1 cellular context compared by ENCODE assay signal in the genomic region with DNA sequence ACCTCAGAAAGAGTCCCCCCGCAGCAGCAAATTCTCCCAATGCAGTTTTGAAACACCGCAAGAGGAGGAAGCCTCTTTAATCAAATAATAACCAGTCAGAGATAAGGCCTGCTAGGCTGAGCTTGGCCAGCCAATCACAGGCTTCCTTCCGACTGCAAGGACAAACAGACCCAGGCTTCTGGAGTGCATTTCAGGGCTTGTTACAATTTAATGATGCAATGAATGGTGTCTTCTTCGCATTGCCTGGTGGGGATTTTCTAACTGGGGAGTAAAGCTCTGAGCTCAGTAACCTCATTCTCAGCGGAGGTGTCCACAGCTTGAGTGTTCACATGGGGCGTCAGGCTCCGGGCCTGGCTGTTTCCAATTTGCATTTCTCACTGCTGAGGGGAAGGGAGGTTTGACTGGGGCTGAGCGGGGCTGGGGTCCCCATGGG.
A peak's percentile ranks its signal among the peaks of the same experiment; 100 is the strongest.
TF ChIP-seq lines count a peak whose summit lies in the region.

No MANE protein-coding gene starts in this region.

TF ChIP-seq in HepG2, 621 proteins besides CTCF, POLR2A, EP300 and RAD21 (continued from another document):
- TF ChIP-seq HDAC2 (CRISPR knock-in tag; IDR thresholded peaks at IDR 0.05) (no peak), GFI1 (CRISPR knock-in tag; IDR thresholded peaks at IDR 0.05; ENCODE audit: borderline replicate concordance) (no peak; the same call in 1 of the 2 replicates), HOXA5 (CRISPR knock-in tag; IDR thresholded peaks at IDR 0.05) (no peak), MED13 (CRISPR knock-in tag; IDR thresholded peaks at IDR 0.05) (no peak), ARNT (IDR thresholded peaks at IDR 0.05) (no peak), EHMT2 (IDR thresholded peaks at IDR 0.05; ENCODE audit: borderline replicate concordance, low read depth, low read length) (no peak), ZNF746 (CRISPR knock-in tag; IDR thresholded peaks at IDR 0.05) (peak; percentile 42; the same call in 1 of the 2 replicates), RARG (CRISPR knock-in tag; IDR thresholded peaks at IDR 0.05; ENCODE audit: low read depth) (no peak), HNRNPH1 (optimal IDR thresholded peaks at IDR 0.05; ENCODE audit: low read depth, low read length) (no peak), ZMYM4 (CRISPR knock-in tag; IDR thresholded peaks at IDR 0.05) (peak; percentile 37; the same call in 1 of the 2 replicates), NFYC (CRISPR knock-in tag; IDR thresholded peaks at IDR 0.05) (0 out of 2 replicates have a peak, but pooled peaks have one; percentile 14), ZSCAN25 (CRISPR knock-in tag; IDR thresholded peaks at IDR 0.05) (no peak), MIER2 (CRISPR knock-in tag; IDR thresholded peaks at IDR 0.05) (no peak), MED1 (CRISPR knock-in tag; IDR thresholded peaks at IDR 0.05) (0 out of 2 replicates have a peak, but pooled peaks have one; percentile 5), BRCA1 (CRISPR knock-in tag; IDR thresholded peaks at IDR 0.05) (no peak), NFE2L1 (CRISPR knock-in tag; IDR thresholded peaks at IDR 0.05; ENCODE audit: borderline replicate concordance) (no peak), POLR2G (IDR thresholded peaks at IDR 0.05; ENCODE audit: low read depth, low read length) (0 out of 2 replicates have a peak, but pooled peaks have one; percentile 22), ATM (IDR thresholded peaks at IDR 0.05; ENCODE audit: borderline replicate concordance) (no peak), ZNF891 (CRISPR knock-in tag; IDR thresholded peaks at IDR 0.05) (0 out of 2 replicates have a peak, but pooled peaks have one; percentile 47), AHR (CRISPR knock-in tag; IDR thresholded peaks at IDR 0.05) (no peak), ZNF761 (CRISPR knock-in tag; conservative IDR thresholded peaks at IDR 0.05) (no peak), SUZ12 (IDR thresholded peaks at IDR 0.05; ENCODE audit: low read depth, low read length) (no peak), KAT8 (CRISPR knock-in tag; IDR thresholded peaks at IDR 0.05) (no peak), ZNF468 (CRISPR knock-in tag; IDR thresholded peaks at IDR 0.05) (no peak), TBX2 (CRISPR knock-in tag; IDR thresholded peaks at IDR 0.05; ENCODE audit: borderline replicate concordance) (peak; percentile 40; the same call in 1 of the 2 replicates), NR2C2 (CRISPR knock-in tag; IDR thresholded peaks at IDR 0.05; ENCODE audit: borderline replicate concordance) (no peak)
- TF ChIP-seq, protein P1, sequence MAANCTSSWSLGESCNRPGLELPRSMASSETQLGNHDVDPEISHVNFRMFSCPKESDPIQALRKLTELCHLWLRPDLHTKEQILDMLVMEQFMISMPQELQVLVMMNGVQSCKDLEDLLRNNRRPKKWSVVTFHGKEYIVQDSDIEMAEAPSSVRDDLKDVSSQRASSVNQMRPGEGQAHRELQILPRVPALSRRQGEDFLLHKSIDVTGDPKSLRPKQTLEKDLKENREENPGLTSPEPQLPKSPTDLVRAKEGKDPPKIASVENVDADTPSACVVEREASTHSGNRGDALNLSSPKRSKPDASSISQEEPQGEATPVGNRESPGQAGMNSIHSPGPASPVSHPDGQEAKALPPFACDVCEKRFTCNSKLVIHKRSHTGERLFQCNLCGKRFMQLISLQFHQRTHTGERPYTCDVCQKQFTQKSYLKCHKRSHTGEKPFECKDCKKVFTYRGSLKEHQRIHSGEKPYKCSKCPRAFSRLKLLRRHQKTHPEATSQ (CRISPR knock-in tag; IDR thresholded peaks at IDR 0.05; ENCODE audit: borderline replicate concordance): no peak
- TF ChIP-seq, protein P2, sequence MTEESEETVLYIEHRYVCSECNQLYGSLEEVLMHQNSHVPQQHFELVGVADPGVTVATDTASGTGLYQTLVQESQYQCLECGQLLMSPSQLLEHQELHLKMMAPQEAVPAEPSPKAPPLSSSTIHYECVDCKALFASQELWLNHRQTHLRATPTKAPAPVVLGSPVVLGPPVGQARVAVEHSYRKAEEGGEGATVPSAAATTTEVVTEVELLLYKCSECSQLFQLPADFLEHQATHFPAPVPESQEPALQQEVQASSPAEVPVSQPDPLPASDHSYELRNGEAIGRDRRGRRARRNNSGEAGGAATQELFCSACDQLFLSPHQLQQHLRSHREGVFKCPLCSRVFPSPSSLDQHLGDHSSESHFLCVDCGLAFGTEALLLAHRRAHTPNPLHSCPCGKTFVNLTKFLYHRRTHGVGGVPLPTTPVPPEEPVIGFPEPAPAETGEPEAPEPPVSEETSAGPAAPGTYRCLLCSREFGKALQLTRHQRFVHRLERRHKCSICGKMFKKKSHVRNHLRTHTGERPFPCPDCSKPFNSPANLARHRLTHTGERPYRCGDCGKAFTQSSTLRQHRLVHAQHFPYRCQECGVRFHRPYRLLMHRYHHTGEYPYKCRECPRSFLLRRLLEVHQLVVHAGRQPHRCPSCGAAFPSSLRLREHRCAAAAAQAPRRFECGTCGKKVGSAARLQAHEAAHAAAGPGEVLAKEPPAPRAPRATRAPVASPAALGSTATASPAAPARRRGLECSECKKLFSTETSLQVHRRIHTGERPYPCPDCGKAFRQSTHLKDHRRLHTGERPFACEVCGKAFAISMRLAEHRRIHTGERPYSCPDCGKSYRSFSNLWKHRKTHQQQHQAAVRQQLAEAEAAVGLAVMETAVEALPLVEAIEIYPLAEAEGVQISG (CRISPR knock-in tag; IDR thresholded peaks at IDR 0.05): no peak
- TF ChIP-seq, protein P3, sequence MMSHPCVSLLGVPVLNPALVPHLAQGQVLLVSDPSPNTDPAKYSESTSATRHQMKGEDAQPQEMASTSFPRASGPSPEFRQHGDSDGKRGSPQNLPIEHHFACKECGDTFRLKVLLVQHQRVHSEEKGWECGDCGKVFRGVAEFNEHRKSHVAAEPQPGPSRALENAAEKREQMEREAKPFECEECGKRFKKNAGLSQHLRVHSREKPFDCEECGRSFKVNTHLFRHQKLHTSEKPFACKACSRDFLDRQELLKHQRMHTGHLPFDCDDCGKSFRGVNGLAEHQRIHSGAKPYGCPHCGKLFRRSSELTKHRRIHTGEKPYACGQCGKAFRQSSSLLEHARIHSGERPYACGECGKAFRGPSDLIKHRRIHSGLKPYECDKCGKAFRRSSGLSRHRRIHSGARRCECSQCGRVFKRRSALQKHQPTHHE (CRISPR knock-in tag; IDR thresholded peaks at IDR 0.05; ENCODE audit: borderline replicate concordance): no peak
- TF ChIP-seq, protein P4, sequence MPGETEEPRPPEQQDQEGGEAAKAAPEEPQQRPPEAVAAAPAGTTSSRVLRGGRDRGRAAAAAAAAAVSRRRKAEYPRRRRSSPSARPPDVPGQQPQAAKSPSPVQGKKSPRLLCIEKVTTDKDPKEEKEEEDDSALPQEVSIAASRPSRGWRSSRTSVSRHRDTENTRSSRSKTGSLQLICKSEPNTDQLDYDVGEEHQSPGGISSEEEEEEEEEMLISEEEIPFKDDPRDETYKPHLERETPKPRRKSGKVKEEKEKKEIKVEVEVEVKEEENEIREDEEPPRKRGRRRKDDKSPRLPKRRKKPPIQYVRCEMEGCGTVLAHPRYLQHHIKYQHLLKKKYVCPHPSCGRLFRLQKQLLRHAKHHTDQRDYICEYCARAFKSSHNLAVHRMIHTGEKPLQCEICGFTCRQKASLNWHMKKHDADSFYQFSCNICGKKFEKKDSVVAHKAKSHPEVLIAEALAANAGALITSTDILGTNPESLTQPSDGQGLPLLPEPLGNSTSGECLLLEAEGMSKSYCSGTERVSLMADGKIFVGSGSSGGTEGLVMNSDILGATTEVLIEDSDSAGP (CRISPR knock-in tag; IDR thresholded peaks at IDR 0.05; ENCODE audit: borderline replicate concordance): peak; percentile 38; the same call in 1 of the 2 replicates
- TF ChIP-seq, protein P5, sequence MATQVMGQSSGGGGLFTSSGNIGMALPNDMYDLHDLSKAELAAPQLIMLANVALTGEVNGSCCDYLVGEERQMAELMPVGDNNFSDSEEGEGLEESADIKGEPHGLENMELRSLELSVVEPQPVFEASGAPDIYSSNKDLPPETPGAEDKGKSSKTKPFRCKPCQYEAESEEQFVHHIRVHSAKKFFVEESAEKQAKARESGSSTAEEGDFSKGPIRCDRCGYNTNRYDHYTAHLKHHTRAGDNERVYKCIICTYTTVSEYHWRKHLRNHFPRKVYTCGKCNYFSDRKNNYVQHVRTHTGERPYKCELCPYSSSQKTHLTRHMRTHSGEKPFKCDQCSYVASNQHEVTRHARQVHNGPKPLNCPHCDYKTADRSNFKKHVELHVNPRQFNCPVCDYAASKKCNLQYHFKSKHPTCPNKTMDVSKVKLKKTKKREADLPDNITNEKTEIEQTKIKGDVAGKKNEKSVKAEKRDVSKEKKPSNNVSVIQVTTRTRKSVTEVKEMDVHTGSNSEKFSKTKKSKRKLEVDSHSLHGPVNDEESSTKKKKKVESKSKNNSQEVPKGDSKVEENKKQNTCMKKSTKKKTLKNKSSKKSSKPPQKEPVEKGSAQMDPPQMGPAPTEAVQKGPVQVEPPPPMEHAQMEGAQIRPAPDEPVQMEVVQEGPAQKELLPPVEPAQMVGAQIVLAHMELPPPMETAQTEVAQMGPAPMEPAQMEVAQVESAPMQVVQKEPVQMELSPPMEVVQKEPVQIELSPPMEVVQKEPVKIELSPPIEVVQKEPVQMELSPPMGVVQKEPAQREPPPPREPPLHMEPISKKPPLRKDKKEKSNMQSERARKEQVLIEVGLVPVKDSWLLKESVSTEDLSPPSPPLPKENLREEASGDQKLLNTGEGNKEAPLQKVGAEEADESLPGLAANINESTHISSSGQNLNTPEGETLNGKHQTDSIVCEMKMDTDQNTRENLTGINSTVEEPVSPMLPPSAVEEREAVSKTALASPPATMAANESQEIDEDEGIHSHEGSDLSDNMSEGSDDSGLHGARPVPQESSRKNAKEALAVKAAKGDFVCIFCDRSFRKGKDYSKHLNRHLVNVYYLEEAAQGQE (IDR thresholded peaks at IDR 0.05; ENCODE audit: borderline replicate concordance in 1 of 2, low read depth in 1 of 2, low read length in 2 of 2): no peak
- TF ChIP-seq, protein P6, sequence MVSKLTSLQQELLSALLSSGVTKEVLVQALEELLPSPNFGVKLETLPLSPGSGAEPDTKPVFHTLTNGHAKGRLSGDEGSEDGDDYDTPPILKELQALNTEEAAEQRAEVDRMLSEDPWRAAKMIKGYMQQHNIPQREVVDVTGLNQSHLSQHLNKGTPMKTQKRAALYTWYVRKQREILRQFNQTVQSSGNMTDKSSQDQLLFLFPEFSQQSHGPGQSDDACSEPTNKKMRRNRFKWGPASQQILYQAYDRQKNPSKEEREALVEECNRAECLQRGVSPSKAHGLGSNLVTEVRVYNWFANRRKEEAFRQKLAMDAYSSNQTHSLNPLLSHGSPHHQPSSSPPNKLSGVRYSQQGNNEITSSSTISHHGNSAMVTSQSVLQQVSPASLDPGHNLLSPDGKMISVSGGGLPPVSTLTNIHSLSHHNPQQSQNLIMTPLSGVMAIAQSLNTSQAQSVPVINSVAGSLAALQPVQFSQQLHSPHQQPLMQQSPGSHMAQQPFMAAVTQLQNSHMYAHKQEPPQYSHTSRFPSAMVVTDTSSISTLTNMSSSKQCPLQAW (CRISPR knock-in tag; IDR thresholded peaks at IDR 0.05): no peak
- TF ChIP-seq, protein P7, sequence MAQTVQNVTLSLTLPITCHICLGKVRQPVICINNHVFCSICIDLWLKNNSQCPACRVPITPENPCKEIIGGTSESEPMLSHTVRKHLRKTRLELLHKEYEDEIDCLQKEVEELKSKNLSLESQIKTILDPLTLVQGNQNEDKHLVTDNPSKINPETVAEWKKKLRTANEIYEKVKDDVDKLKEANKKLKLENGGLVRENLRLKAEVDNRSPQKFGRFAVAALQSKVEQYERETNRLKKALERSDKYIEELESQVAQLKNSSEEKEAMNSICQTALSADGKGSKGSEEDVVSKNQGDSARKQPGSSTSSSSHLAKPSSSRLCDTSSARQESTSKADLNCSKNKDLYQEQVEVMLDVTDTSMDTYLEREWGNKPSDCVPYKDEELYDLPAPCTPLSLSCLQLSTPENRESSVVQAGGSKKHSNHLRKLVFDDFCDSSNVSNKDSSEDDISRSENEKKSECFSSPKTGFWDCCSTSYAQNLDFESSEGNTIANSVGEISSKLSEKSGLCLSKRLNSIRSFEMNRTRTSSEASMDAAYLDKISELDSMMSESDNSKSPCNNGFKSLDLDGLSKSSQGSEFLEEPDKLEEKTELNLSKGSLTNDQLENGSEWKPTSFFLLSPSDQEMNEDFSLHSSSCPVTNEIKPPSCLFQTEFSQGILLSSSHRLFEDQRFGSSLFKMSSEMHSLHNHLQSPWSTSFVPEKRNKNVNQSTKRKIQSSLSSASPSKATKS (CRISPR knock-in tag; IDR thresholded peaks at IDR 0.05): no peak
- TF ChIP-seq, protein P8, sequence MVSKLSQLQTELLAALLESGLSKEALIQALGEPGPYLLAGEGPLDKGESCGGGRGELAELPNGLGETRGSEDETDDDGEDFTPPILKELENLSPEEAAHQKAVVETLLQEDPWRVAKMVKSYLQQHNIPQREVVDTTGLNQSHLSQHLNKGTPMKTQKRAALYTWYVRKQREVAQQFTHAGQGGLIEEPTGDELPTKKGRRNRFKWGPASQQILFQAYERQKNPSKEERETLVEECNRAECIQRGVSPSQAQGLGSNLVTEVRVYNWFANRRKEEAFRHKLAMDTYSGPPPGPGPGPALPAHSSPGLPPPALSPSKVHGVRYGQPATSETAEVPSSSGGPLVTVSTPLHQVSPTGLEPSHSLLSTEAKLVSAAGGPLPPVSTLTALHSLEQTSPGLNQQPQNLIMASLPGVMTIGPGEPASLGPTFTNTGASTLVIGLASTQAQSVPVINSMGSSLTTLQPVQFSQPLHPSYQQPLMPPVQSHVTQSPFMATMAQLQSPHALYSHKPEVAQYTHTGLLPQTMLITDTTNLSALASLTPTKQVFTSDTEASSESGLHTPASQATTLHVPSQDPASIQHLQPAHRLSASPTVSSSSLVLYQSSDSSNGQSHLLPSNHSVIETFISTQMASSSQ (IDR thresholded peaks at IDR 0.05; ENCODE audit: low read depth): no peak
- TF ChIP-seq, protein P8 (CRISPR knock-in tag; IDR thresholded peaks at IDR 0.05; ENCODE audit: borderline replicate concordance): 0 out of 2 replicates have a peak, but pooled peaks have one; percentile 35
- TF ChIP-seq, protein P9, sequence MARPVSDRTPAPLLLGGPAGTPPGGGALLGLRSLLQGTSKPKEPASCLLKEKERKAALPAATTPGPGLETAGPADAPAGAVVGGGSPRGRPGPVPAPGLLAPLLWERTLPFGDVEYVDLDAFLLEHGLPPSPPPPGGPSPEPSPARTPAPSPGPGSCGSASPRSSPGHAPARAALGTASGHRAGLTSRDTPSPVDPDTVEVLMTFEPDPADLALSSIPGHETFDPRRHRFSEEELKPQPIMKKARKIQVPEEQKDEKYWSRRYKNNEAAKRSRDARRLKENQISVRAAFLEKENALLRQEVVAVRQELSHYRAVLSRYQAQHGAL (CRISPR knock-in tag; IDR thresholded peaks at IDR 0.05; ENCODE audit: not compliant biosample characterization): no peak
